ENCODE assay signal across 15 cellular contexts in the genomic region with DNA sequence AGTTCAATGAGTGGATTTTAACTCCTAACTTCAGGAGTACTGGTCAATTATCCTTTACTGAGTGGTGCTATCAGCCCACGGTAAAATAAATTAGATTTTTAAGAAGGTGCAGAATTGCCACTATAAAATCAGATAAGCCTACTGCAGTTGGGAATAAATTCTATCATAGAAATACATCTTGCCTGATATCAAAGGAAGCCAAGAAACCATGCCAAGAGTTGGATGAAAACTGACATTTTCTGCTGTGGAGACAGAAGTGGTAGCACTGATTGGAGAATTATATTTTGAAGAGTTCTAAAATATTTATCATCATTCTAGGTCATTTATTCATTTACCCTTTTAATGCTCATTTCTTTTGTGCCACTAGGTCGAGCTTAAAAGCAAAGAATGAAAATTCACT.
"Had no signal": no experiment of that assay in that cellular context is flagged by ENCODE, and none has a peak within 500 bp of the region (broad histone marks: within the 10 kb centered on the region; RNA-seq: fewer than 3 reads in every experiment).

No MANE protein-coding gene starts in this region.

- H3K9ac ChIP-seq: KMS-11 had no signal

- H3K27ac ChIP-seq: HL-60, KMS-11, PC-9, Peyer's patch, SJCRH30 had no signal

- H3K4me2 ChIP-seq: KMS-11, PC-9 had no signal

- H3K4me3 ChIP-seq: K562, PC-9, Peyer's patch, SJCRH30 had no signal

- H3K27me3 ChIP-seq: Peyer's patch, SJCRH30 had no signal

- DNase-seq: Kasumi-1, MM.1S, NCI-H1436 treated with DMSO at 0.1 percent for 48 hours, NCI-H1694, NCI-H187 treated with DMSO at 0.1 percent for 48 hours, NCI-H446 treated with DMSO at 0.1 percent for 48 hours, NCI-H526, NCI-H82, OCI-M1, PC-9, Peyer's patch had no signal

- H2AFZ ChIP-seq: PC-9 had no signal

- H3K9me3 ChIP-seq: Peyer's patch, SJCRH30 had no signal

- H3K4me1 ChIP-seq: Peyer's patch, SJCRH30 had no signal

- H3K36me3 ChIP-seq: Peyer's patch, SJCRH30 had no signal
